ENCODE assay signal across 11 cellular contexts in the genomic region with DNA sequence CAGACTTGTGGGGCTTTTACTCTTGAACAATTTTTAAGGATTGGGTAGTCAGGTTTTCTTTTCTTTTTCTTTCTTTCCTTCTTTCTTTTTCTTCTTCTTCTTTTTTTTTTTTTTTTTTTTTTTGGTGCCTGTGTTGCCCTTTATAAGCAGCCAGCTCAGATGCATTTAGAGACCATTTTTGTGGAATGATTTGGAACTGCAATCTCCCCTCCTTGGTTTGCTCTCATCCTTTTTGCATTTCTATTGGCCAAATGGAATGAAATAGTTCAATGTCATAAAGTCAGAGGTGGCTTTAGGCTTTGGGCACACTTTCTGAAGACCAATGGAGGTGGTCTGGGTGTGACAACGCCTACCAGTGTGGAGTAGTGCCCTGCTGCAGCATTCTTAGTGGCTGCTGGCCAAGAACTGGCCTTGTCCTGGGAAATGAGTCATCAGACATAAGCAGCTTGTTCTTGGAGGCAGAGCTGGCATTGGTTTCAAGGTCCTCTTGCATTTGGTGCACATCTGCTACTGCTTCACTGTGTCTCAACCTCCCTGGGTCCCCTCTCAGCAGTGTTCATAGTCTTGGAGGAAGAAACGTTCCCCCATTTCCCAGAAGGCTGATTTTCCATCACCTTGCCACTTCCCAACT.
DNase-seq lines count a peak whose midpoint lies in the region; ATAC-seq, FAIRE-seq and TF ChIP-seq lines count a peak whose summit lies in the region.
"Had no signal": no experiment of that assay in that cellular context is flagged by ENCODE, and none has a peak within 500 bp of the region (broad histone marks: within the 10 kb centered on the region; RNA-seq: fewer than 3 reads in every experiment).

No MANE protein-coding gene starts in this region.

- H3K4me3 ChIP-seq in A673 (ENCODE audit: low read depth, low read length, poor library complexity, severe bottlenecking) = no peak overlapping the region
- no peak overlapping the region for H3K4me3 ChIP-seq in ascending aorta

- TF ChIP-seq CTCF in A673 (conservative IDR thresholded peaks at IDR 0.05; ENCODE audit: low read depth, low read length) (no peak), ascending aorta (IDR thresholded peaks at IDR 0.05) (no peak)

- H3K27ac ChIP-seq in A673 (ENCODE audit: low read depth, low read length, poor library complexity, severe bottlenecking) (no peak overlapping the region), ascending aorta (no peak overlapping the region)
- H3K27ac ChIP-seq: neutrophil had no signal

- no peak for TF ChIP-seq POLR2A in GM12892 (IDR thresholded peaks at IDR 0.05; ENCODE audit: low read depth, low read length)

- no peaks in the 10 kb centered on the region for H3K36me3 ChIP-seq in A673 (ENCODE audit: insufficient read depth, low read length, poor library complexity, severe bottlenecking)
- H3K36me3 ChIP-seq in ascending aorta = no peaks in the 10 kb centered on the region
- H3K36me3 ChIP-seq: neutrophil had no signal

- ATAC-seq in GM19324 (IDR thresholded peaks at IDR 0.05; ENCODE audit: low FRiP score, unreplicated experiment) = no peak
- ATAC-seq: WTC11 had no signal

- no TSS peak for BruUV-seq in A673 (replicated peaks; lab: Mats Ljungman, UMichigan)

- H3K27me3 ChIP-seq in A673 (replicated peaks; ENCODE audit: insufficient read depth, low read depth, low read length, poor library complexity) (no peaks in the 10 kb centered on the region), ascending aorta (no peaks in the 10 kb centered on the region)
- H3K27me3 ChIP-seq: neutrophil had no signal

- no peak for FAIRE-seq in GM12892 (lab: Jason Lieb, UNC)

- H3K4me1 ChIP-seq in A673 (ENCODE audit: insufficient read depth, low read length, poor library complexity, severe bottlenecking) (no peaks in the 10 kb centered on the region), ascending aorta (peaks cover 0 to 9% of the 10 kb centered on the region in 2 donors)

- intact Hi-C loops in A673 (cut with micrococcal nuclease; ENCODE audit: unreplicated experiment) = loop anchor here (2.0 kb wide), 1 partner anchor 780 kb away; no protein-coding TSS in a partner anchor
- intact Hi-C loops in ascending aorta (cut with DNase I) = no loop called here

- CTCF ChIA-PET in A673 (lab: Charles Lee) = no interaction called here

- DNase-seq in A673 (ENCODE audit: low spot score) (peak; percentile 52), HCEC 1CT (peak; percentile 60), ascending aorta (ENCODE audit: low spot score in 2 of 2) (peak; percentile 14 to 75), kidney tubule cell (ENCODE audit: low spot score) (peak; percentile 51), GM12892 (ENCODE audit: insufficient read length) (no peak)
- no peak for DNase-seq in activated CD4-positive, CD25-positive, alpha-beta regulatory T cell treated with anti-CD3 and anti-CD28 coated beads, Interleukin-2, amount 50 U/mL, for 72 hours
- DNase-seq in stimulated activated naive CD4-positive, alpha-beta T cell (lab: John Stamatoyannopoulos, UW) = no peak
- DNase-seq: DMS79 had no signal

- H3K9me3 ChIP-seq in A673 (ENCODE audit: low read depth, low read length, poor library complexity, severe bottlenecking) (no peaks in the 10 kb centered on the region), ascending aorta (no peaks in the 10 kb centered on the region)
- H3K9me3 ChIP-seq: neutrophil had no signal

- POLR2A ChIA-PET in A673 (lab: Charles Lee; ENCODE audit: low non-redundant PET) = no interaction called here

Comparison
In these comparisons a context has a peak if more than half of its experiments do, and no peak if none do; other contexts are left out.
1. DNase-seq: peak in A673 (single experiment), HCEC 1CT (single experiment), ascending aorta (2 of 2) and kidney tubule cell (single experiment); none in GM12892 (single experiment), activated CD4-positive, CD25-positive, alpha-beta regulatory T cell treated with anti-CD3 and anti-CD28 coated beads, Interleukin-2, amount 50 U/mL, for 72 hours (single experiment) and stimulated activated naive CD4-positive, alpha-beta T cell (0 of 6).